In the genomic region with DNA sequence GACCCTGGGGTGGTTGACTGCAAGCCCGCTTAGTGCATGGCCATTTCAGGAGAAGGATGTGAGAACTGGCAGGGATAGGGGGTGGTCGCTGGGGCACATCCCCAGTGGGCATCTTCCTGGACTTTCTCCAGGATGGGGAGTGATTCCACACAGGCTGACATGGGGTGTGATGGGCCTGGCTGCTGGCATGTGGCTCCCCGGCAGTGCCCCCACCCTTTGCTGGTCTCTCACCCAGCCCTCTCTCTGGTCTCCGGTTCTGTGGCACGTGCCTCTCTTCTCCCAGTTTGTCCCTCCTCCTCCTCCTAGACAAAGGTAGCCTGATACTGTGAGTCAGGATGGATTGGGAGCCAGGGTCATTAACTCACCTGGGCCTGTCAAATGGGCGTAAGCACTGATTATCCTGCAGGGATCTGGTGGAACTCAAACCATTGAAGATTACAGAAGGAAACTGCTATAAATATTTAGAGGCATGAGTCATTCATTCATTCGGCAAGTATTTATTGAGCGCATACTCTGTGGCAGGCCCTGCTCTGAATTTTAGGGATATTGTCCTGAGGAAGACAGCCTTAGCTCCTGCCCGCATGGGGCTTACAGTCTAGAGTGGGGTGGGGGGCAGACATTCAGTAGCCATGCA, we compare ENCODE assay signal across 11 cellular contexts. TPM values are rescaled to one million over a fixed set of nuclear protein-coding genes. Genes with fewer than 3 reads are reported as not detected.
DNase-seq lines count a peak whose midpoint lies in the region; ATAC-seq, FAIRE-seq and TF ChIP-seq lines count a peak whose summit lies in the region.
"Had no signal": no experiment of that assay in that cellular context is flagged by ENCODE, and none has a peak within 500 bp of the region (broad histone marks: within the 10 kb centered on the region; RNA-seq: fewer than 3 reads in every experiment).

No MANE protein-coding gene starts in this region.

- peak overlapping the region; percentile 73 for H2BK15ac ChIP-seq in mesenchymal stem cell (ENCODE audit: low read depth, poor library complexity, severe bottlenecking)

- H2BK12ac ChIP-seq in mesenchymal stem cell (ENCODE audit: low read length in 2 of 2): peak overlapping the region; percentile 49 to 96

- H3K36me3 ChIP-seq in right atrium auricular region (no peaks in the 10 kb centered on the region), bronchial epithelial cell (ENCODE audit: control insufficient read depth, insufficient read depth, low read length) (no peaks in the 10 kb centered on the region), mesenchymal stem cell (ENCODE audit: control insufficient read depth in 1 of 2, insufficient read depth in 2 of 2, low read depth in 1 of 2, low read length in 2 of 2) (no peaks in the 10 kb centered on the region), upper lobe of right lung (no peaks in the 10 kb centered on the region), brain microvascular endothelial cell (replicated peaks) (no peaks in the 10 kb centered on the region)

- no peak overlapping the region for H3K4me2 ChIP-seq in mesenchymal stem cell (ENCODE audit: low read length, poor library complexity, severe bottlenecking)

- in situ Hi-C loops in brain microvascular endothelial cell (cut with HindIII; ENCODE audit: low pct_ligation_motif_present, low sequenced_read_pairs): no loop called here

- H3K4me1 ChIP-seq in right atrium auricular region (peaks cover 0 to 61% of the 10 kb centered on the region in 2 donors), mesenchymal stem cell (ENCODE audit: control insufficient read depth, insufficient read depth, low read depth, low read length) (peaks cover 73% of the 10 kb centered on the region), upper lobe of right lung (peaks cover 50% of the 10 kb centered on the region)

- H2BK120ac ChIP-seq in mesenchymal stem cell (ENCODE audit: low read depth, low read length): no peak overlapping the region

- H4K8ac ChIP-seq in mesenchymal stem cell (ENCODE audit: low read length): peak overlapping the region; percentile 42

- DNase-seq in cardiac septum (ENCODE audit: low spot score) (peak; percentile 50), right atrium auricular region (ENCODE audit: low spot score) (no peak), bronchial epithelial cell (ENCODE audit: low read depth) (peak; percentile 72), mesenchymal stem cell (peak; percentile 55), upper lobe of right lung (peak; percentile 40), brain microvascular endothelial cell (no peak), HuH-7.5 (ENCODE audit: low spot score) (no peak), GM12892 (ENCODE audit: insufficient read length) (no peak)
- DNase-seq: SHP77 treated with DMSO at 0.1 percent for 48 hours; stimulated activated CD4-positive, alpha-beta T cell treated with anti-CD3 and anti-CD28 coated beads, Interleukin-2, amount 100 ng/mL, for 24 hours had no signal

- H3K23ac ChIP-seq in mesenchymal stem cell (ENCODE audit: low read length in 2 of 2): no peak overlapping the region

- H4K91ac ChIP-seq in mesenchymal stem cell (ENCODE audit: low read length): peak overlapping the region; percentile 45

- no peak overlapping the region for H2AFZ ChIP-seq in mesenchymal stem cell (ENCODE audit: low read depth, low read length)

- H3K18ac ChIP-seq in mesenchymal stem cell (ENCODE audit: low read depth in 1 of 2, low read length in 2 of 2): peak overlapping the region; percentile 54 to 59

- no peak overlapping the region for H3K4me3 ChIP-seq in right atrium auricular region
- no peak overlapping the region for H3K4me3 ChIP-seq in bronchial epithelial cell (ENCODE audit: low read depth, low read length)
- H3K4me3 ChIP-seq in mesenchymal stem cell (ENCODE audit: insufficient read depth in 1 of 2, low read depth in 1 of 2, low read length in 2 of 2): no peak overlapping the region
- H3K4me3 ChIP-seq in upper lobe of right lung: no peak overlapping the region
- no peak overlapping the region for H3K4me3 ChIP-seq in brain microvascular endothelial cell (ENCODE audit: low read depth, low read length)

- H3K79me1 ChIP-seq in mesenchymal stem cell (replicated peaks; ENCODE audit: low read length, poor library complexity, severe bottlenecking): no peaks in the 10 kb centered on the region

- H3K14ac ChIP-seq in mesenchymal stem cell (ENCODE audit: low read length in 2 of 2): peak overlapping the region in 1 of 2 experiments; percentile 75

- H3K4ac ChIP-seq in mesenchymal stem cell (ENCODE audit: low read depth in 1 of 2, low read length in 2 of 2): peak overlapping the region; percentile 30 to 60

- WGBS in mesenchymal stem cell: 64% methylated on average over 6 of the region's 9 CpGs

- ATAC-seq in upper lobe of right lung: no peak

- TF ChIP-seq POLR2A in GM12892 (IDR thresholded peaks at IDR 0.05; ENCODE audit: low read depth, low read length): no peak

- H3K27me3 ChIP-seq in right atrium auricular region (no peaks in the 10 kb centered on the region), bronchial epithelial cell (ENCODE audit: control insufficient read depth, insufficient read depth, low read length) (no peaks in the 10 kb centered on the region), mesenchymal stem cell (ENCODE audit: control insufficient read depth in 1 of 2, insufficient read depth in 1 of 2, low read length in 2 of 2) (no peaks in the 10 kb centered on the region), upper lobe of right lung (no peaks in the 10 kb centered on the region), brain microvascular endothelial cell (replicated peaks) (no peaks in the 10 kb centered on the region)

- H3K9me3 ChIP-seq in right atrium auricular region: no peaks in the 10 kb centered on the region
- no peaks in the 10 kb centered on the region for H3K9me3 ChIP-seq in mesenchymal stem cell (ENCODE audit: control insufficient read depth, low read length)
- H3K9me3 ChIP-seq in upper lobe of right lung: no peaks in the 10 kb centered on the region

- H2BK5ac ChIP-seq in mesenchymal stem cell (ENCODE audit: low read depth, low read length, poor library complexity, severe bottlenecking): no peak overlapping the region

- H3K27ac ChIP-seq in right atrium auricular region (no peak overlapping the region), mesenchymal stem cell (ENCODE audit: low read length, poor library complexity, severe bottlenecking) (no peak overlapping the region), upper lobe of right lung (no peak overlapping the region), brain microvascular endothelial cell (no peak overlapping the region)

- no peak overlapping the region for H3K9ac ChIP-seq in mesenchymal stem cell (ENCODE audit: low read length)

- FAIRE-seq in bronchial epithelial cell (lab: Jason Lieb, UNC) (no peak), GM12892 (lab: Jason Lieb, UNC) (no peak)

- no peak for TF ChIP-seq CTCF in right atrium auricular region (IDR thresholded peaks at IDR 0.05)
- no peak for TF ChIP-seq CTCF in bronchial epithelial cell (IDR thresholded peaks at IDR 0.05; ENCODE audit: insufficient read depth, low read length, severe bottlenecking)
- TF ChIP-seq CTCF in upper lobe of right lung (IDR thresholded peaks at IDR 0.05): no peak
- no peak for TF ChIP-seq CTCF in brain microvascular endothelial cell (IDR thresholded peaks at IDR 0.05; ENCODE audit: low read depth, low read length, missing control alignments)

- peak overlapping the region; percentile 62 for H2AK5ac ChIP-seq in mesenchymal stem cell (ENCODE audit: low read length, severe bottlenecking)

- intact Hi-C loops in cardiac septum (cut with DNase I) (no loop called here), upper lobe of right lung (cut with DNase I) (no loop called here)

RNA-seq across cellular contexts. Expression of a gene that starts 23.6 kb away (rescaled TPM):
- not detected for total RNA-seq in cardiac septum
- total RNA-seq in right atrium auricular region: under 1 TPM in 1 of 2 donors, not detected in 1; 0.19 TPM
- total RNA-seq in bronchial epithelial cell: not detected in 2 replicates
- polyA plus RNA-seq in mesenchymal stem cell (2013, experiment 1 of 2): not detected
- not detected for polyA plus RNA-seq in mesenchymal stem cell (2013, experiment 2 of 2)
- total RNA-seq in upper lobe of right lung: not detected
- not detected for polyA plus RNA-seq in GM12892 (2012; ENCODE audit: missing spikeins)
- total RNA-seq: activated CD8-positive, alpha-beta memory T cell treated with anti-CD3 and anti-CD28 coated beads for 36 hours had no signal

RNA-seq across cellular contexts. Expression of a gene that starts 46.5 kb away (rescaled TPM):
- total RNA-seq in cardiac septum (93.2 TPM), right atrium auricular region (100 to 1,000 TPM; 121 to 197 TPM), bronchial epithelial cell (4.7 TPM in 2 replicates), upper lobe of right lung (29.7 TPM)
- polyA plus RNA-seq in mesenchymal stem cell (2013, experiment 1 of 2): 203 TPM
- polyA plus RNA-seq in mesenchymal stem cell (2013, experiment 2 of 2): 207 TPM
- 3.1 TPM for polyA plus RNA-seq in GM12892 (2012; ENCODE audit: missing spikeins)

Comparison
In these comparisons a context has a peak if more than half of its experiments do, and no peak if none do; other contexts are left out.
1. DNase-seq: peak in cardiac septum (single experiment), bronchial epithelial cell (single experiment), mesenchymal stem cell (single experiment) and upper lobe of right lung (single experiment); none in right atrium auricular region (single experiment), brain microvascular endothelial cell (single experiment), HuH-7.5 (single experiment) and GM12892 (single experiment).